In the genomic region with DNA sequence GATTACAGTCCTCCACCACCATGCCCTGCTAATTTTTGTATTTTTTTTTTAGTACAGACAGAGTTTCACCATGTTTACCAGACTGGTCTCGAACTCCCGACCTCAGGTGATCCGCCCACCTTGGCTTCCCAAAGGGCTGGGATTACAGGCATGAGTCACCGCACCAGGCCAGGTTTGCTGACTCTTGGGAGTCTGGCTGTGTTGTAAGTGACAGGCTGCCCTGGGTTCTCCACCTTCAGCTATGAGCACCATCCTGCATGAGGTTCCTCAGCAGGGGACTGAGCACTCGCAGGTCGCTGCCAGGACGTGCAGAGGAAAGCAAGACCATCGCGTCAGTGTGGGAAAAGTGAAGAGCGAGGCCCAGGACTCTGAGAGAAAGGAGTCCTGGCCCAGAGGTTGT, we compare ENCODE assay signal across 2 cellular contexts.
TF ChIP-seq lines count a peak whose summit lies in the region.

No MANE protein-coding gene starts in this region.

TF ChIP-seq in H1, 55 proteins besides CTCF, POLR2A, EP300 and RAD21:
- TF ChIP-seq RNF2 (IDR thresholded peaks at IDR 0.05; ENCODE audit: borderline replicate concordance, low read depth, low read length, missing control alignments, poor library complexity, severe bottlenecking) (no peak), SIN3A (conservative IDR thresholded peaks at IDR 0.05 in 1 of 2, IDR thresholded peaks at IDR 0.05 in 1 of 2; ENCODE audit: low read depth in 1 of 2, low read length in 2 of 2) (no peak), MAFK (IDR thresholded peaks at IDR 0.05; ENCODE audit: low read depth, low read length) (no peak), GABPA (IDR thresholded peaks at IDR 0.05; ENCODE audit: borderline replicate concordance, insufficient read depth, low read length) (no peak), PHF8 (conservative IDR thresholded peaks at IDR 0.05; ENCODE audit: low read depth, low read length) (no peak), TBP (IDR thresholded peaks at IDR 0.05; ENCODE audit: low read depth, low read length) (no peak), NRF1 (IDR thresholded peaks at IDR 0.05; ENCODE audit: low read depth, low read length) (no peak), SIX5 (IDR thresholded peaks at IDR 0.05; ENCODE audit: low read depth, low read length) (no peak), FOSL1 (IDR thresholded peaks at IDR 0.05; ENCODE audit: insufficient read depth, low read depth, low read length) (no peak), CHD1 (IDR thresholded peaks at IDR 0.05; ENCODE audit: low read depth, low read length) (no peak), SP4 (IDR thresholded peaks at IDR 0.05; ENCODE audit: low read length) (no peak), POLR2AphosphoS5 (IDR thresholded peaks at IDR 0.05; ENCODE audit: low read depth, low read length) (no peak), JUN (IDR thresholded peaks at IDR 0.05; ENCODE audit: low read depth, low read length) (no peak), RBBP5 (IDR thresholded peaks at IDR 0.05; ENCODE audit: borderline replicate concordance, low read depth, low read length) (no peak), TEAD4 (IDR thresholded peaks at IDR 0.05; ENCODE audit: low read depth, low read length) (no peak)
- TF ChIP-seq, protein P1, sequence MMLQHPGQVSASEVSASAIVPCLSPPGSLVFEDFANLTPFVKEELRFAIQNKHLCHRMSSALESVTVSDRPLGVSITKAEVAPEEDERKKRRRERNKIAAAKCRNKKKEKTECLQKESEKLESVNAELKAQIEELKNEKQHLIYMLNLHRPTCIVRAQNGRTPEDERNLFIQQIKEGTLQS (IDR thresholded peaks at IDR 0.05; ENCODE audit: insufficient read depth, low read depth, low read length), result no peak
- TF ChIP-seq, protein P2, sequence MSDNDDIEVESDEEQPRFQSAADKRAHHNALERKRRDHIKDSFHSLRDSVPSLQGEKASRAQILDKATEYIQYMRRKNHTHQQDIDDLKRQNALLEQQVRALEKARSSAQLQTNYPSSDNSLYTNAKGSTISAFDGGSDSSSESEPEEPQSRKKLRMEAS (IDR thresholded peaks at IDR 0.05), result no peak
TF ChIP-seq in H1: peak in this region for 0.

TF ChIP-seq in GM12891, 5 proteins besides CTCF, POLR2A, EP300 and RAD21:
- no peak for TF ChIP-seq POU2F2 (IDR thresholded peaks at IDR 0.05; ENCODE audit: low read depth, low read length)
- TF ChIP-seq SPI1 (IDR thresholded peaks at IDR 0.05; ENCODE audit: low read depth, low read length), result no peak
- TF ChIP-seq PAX5 (IDR thresholded peaks at IDR 0.05; ENCODE audit: insufficient read depth, low read length, severe bottlenecking), result no peak
- no peak for TF ChIP-seq TAF1 (IDR thresholded peaks at IDR 0.05; ENCODE audit: low read depth, low read length)
- no peak for TF ChIP-seq POLR2AphosphoS5 (IDR thresholded peaks at IDR 0.05; ENCODE audit: low read depth, low read length)
